ENCODE assay signal across 1 cellular context in the genomic region with DNA sequence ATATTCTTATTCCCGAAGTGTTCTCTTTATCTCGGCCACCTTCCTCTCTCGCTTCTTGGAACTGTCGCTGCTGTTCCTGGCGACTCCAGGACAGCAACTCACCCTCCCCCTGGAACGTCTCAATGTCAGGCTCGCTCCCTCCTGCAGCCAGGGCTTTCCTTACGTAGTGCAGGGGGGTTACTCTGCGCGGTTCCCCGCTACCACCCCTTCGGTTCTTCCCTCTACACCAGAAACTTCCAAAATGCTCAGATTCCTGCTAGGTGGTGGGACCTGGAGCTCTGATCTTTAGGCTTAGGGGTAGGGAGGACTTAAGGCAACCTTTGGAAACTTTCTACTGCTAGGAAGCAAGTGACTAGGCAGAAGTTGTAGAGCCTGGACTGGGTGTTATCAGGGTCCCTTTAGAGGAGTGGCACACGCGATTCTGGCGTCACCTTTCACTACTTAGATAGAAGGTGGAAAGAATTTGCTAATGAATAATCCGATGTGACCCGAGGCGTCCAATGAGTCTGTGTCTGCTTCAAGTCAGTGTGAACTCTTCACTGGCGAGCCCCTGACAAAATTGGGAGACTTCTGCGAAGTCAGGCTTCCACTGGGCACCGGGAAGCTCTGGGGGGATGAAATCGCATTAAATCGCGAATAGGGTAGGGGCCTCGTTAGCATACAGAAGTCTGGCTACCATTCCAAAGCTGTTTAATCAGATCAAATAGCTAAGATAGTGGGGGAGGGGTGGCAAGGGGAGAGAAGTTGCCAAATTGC.
TF ChIP-seq lines count a peak whose summit lies in the region.

No MANE protein-coding gene starts in this region.

TF ChIP-seq in GM12878, 131 proteins besides CTCF, POLR2A, EP300 and RAD21:
- TF ChIP-seq ETV6 (conservative IDR thresholded peaks at IDR 0.05 in 1 of 2, IDR thresholded peaks at IDR 0.05 in 1 of 2; ENCODE audit: borderline replicate concordance in 1 of 2, low read depth in 1 of 2) = 0 out of 4 replicates have a peak, but pooled peaks of 1 of the 2 experiments have one; percentile 50
- TF ChIP-seq SRF (IDR thresholded peaks at IDR 0.05; ENCODE audit: low read depth in 2 of 2, low read length in 2 of 2) = no peak
- peak; percentile 51; the same call in 1 of the 2 replicates for TF ChIP-seq IKZF1 (conservative IDR thresholded peaks at IDR 0.05)
